In genomic region chr12:56224102-56224701, GRCh38 we compare ENCODE assay signal across 8 cellular contexts.
DNase-seq lines count a peak whose midpoint lies in the region; ATAC-seq and TF ChIP-seq lines count a peak whose summit lies in the region.

Gene NABP2, plus strand, starts transcription at chr12:56224342. Its CDS starts 515 bp downstream, at chr12:56224857.

- peak; percentile 100 for TF ChIP-seq CTCF in C4-2B (conservative IDR thresholded peaks at IDR 0.05)

- ATAC-seq in GM19324 (IDR thresholded peaks at IDR 0.05; ENCODE audit: low FRiP score, unreplicated experiment) (peak; percentile 79), HG03469 (IDR thresholded peaks at IDR 0.05; ENCODE audit: unreplicated experiment) (peak; percentile 60)

- H3K27ac ChIP-seq in C4-2B, result peak within 1 kb of the TSS; percentile 93

- DNase-seq in NCI-H526 (lab: John Stamatoyannopoulos, UW) (peak; percentile 94 to 99), cortex of kidney (lab: John Stamatoyannopoulos, UW) (peak; percentile 61), left kidney (ENCODE audit: low read depth, low spot score) (peak; percentile 99)
- peak; percentile 85 for DNase-seq in activated CD4-positive, alpha-beta T cell treated with anti-CD3 and anti-CD28 coated beads, Interleukin-2, amount 50 U/mL, for 1 hour
- peak; percentile 96 to 97 for DNase-seq in stimulated activated CD4-positive, alpha-beta T cell treated with anti-CD3 and anti-CD28 coated beads, Interleukin-2, amount 100 ng/mL, for 24 hours

Comparison
In these comparisons a context has a peak if more than half of its experiments do, and no peak if none do; other contexts are left out.
1. Peak in every context shown above with its lines: DNase-seq, ATAC-seq and H3K27ac ChIP-seq.